In the genomic region with DNA sequence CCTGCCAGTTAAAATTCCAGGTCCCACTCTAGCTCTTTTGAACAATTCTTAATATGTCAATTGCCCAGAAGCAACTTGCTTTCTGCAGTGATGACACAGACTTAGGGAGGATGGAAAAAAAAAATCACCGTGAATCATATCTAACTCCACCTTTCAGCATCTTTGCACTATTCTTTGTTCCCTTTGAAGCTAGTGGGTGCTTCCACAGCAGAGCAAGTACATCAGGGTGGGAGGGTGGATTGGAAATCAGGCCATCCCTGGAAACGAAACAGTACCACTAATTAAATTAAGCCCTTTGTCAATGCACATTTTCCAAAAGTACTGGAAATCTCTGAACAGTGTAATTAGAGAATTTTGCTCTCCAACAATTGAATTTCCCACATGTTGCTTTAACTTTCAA, we compare ENCODE assay signal across 1 cellular context.
TF ChIP-seq lines count a peak whose summit lies in the region.

No MANE protein-coding gene starts in this region.

TF ChIP-seq in GM23338, 12 proteins besides CTCF, POLR2A, EP300 and RAD21 (continued from another document):
- TF ChIP-seq ZNF462 (CRISPR knock-in tag; IDR thresholded peaks at IDR 0.05): no peak
- TF ChIP-seq, protein P1, sequence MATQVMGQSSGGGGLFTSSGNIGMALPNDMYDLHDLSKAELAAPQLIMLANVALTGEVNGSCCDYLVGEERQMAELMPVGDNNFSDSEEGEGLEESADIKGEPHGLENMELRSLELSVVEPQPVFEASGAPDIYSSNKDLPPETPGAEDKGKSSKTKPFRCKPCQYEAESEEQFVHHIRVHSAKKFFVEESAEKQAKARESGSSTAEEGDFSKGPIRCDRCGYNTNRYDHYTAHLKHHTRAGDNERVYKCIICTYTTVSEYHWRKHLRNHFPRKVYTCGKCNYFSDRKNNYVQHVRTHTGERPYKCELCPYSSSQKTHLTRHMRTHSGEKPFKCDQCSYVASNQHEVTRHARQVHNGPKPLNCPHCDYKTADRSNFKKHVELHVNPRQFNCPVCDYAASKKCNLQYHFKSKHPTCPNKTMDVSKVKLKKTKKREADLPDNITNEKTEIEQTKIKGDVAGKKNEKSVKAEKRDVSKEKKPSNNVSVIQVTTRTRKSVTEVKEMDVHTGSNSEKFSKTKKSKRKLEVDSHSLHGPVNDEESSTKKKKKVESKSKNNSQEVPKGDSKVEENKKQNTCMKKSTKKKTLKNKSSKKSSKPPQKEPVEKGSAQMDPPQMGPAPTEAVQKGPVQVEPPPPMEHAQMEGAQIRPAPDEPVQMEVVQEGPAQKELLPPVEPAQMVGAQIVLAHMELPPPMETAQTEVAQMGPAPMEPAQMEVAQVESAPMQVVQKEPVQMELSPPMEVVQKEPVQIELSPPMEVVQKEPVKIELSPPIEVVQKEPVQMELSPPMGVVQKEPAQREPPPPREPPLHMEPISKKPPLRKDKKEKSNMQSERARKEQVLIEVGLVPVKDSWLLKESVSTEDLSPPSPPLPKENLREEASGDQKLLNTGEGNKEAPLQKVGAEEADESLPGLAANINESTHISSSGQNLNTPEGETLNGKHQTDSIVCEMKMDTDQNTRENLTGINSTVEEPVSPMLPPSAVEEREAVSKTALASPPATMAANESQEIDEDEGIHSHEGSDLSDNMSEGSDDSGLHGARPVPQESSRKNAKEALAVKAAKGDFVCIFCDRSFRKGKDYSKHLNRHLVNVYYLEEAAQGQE (IDR thresholded peaks at IDR 0.05; ENCODE audit: unreplicated experiment): no peak
